ENCODE assay signal across 11 cellular contexts in the genomic region with DNA sequence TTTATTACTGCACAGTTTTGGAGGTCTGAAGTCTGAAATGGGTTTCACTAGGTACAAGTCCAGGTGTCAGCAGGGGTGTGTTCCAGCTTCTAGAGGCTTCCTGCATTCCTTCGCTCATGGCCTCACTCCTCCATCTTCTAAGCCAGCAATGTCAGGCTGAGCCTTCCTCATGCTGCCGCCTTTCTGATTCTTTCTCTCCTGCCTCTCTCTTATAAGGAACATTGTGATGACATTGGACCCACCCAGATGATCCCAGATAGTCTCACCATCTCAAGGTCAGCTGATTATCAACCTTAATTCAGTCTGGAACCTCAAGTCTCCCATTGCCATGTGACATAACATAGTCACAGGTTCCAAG.
DNase-seq lines count a peak whose midpoint lies in the region; TF ChIP-seq lines count a peak whose summit lies in the region.
"Had no signal": no experiment of that assay in that cellular context is flagged by ENCODE, and none has a peak within 500 bp of the region (broad histone marks: within the 10 kb centered on the region; RNA-seq: fewer than 3 reads in every experiment).

No MANE protein-coding gene starts in this region.

- TF ChIP-seq CTCF in Loucy (conservative IDR thresholded peaks at IDR 0.05; ENCODE audit: low read length) = no peak
- no peak for TF ChIP-seq CTCF in stomach (IDR thresholded peaks at IDR 0.05)

- 94 to 98% (median 97%) methylated on average over 2 of the region's 2 CpGs for WGBS in stomach, 5 donors

- peaks cover 16% of the 10 kb centered on the region for H3K9me3 Mint-ChIP-seq in activated CD4-positive, alpha-beta T cell treated with anti-CD3 and anti-CD28 coated beads, Interleukin-2, amount 10 ng/mL, durations not matched to agents 7 days and 5 days
- no peaks in the 10 kb centered on the region for H3K9me3 Mint-ChIP-seq in dendritic cell treated with granulocyte-macrophage colony-stimulating factor and Interleukin-4, amounts not matched to agents 40 ng/mL and 50 ng/mL, for 4 days

- H3K36me3 ChIP-seq in Loucy (ENCODE audit: insufficient read depth, low read length) (no peaks in the 10 kb centered on the region), stomach (no peaks in the 10 kb centered on the region)

- POLR2A ChIA-PET in activated CD4-positive, alpha-beta T cell treated with anti-CD3 and anti-CD28 coated beads, Interleukin-2, amount 10 ng/mL, durations not matched to agents 7 days and 5 days (lab: Charles Lee) = interaction anchor here (1.0 to 1.3 kb wide), 2 partner anchors 17 to 24 kb away, joined by 3 read pairs; no protein-coding TSS in a partner anchor

- no peaks in the 10 kb centered on the region for H3K27me3 Mint-ChIP-seq in activated CD4-positive, alpha-beta T cell treated with anti-CD3 and anti-CD28 coated beads, Interleukin-2, amount 10 ng/mL, durations not matched to agents 7 days and 5 days
- H3K27me3 Mint-ChIP-seq in dendritic cell treated with granulocyte-macrophage colony-stimulating factor and Interleukin-4, amounts not matched to agents 40 ng/mL and 50 ng/mL, for 4 days = no peaks in the 10 kb centered on the region

- intact Hi-C loops in dendritic cell treated with granulocyte-macrophage colony-stimulating factor and Interleukin-4, amounts not matched to agents 40 ng/mL and 50 ng/mL, for 4 days (cut with micrococcal nuclease) = no loop called here
- intact Hi-C loops in stomach (cut with DNase I; ENCODE audit: low total_unique reads) = no loop called here
- intact Hi-C loops in posterior cingulate gyrus (cut with DNase I) = no loop called here

- no peaks in the 10 kb centered on the region for H3K9me2 ChIP-seq in Loucy (replicated peaks; ENCODE audit: low read depth, low read length)

- H3K27ac ChIP-seq in stomach = peak overlapping the region in 4 of 5 donors; percentile 42 to 73 (median 58)

- peak overlapping the region; percentile 78 for H3K4me2 ChIP-seq in Loucy (ENCODE audit: low read depth, low read length, poor library complexity, severe bottlenecking)

- no peaks in the 10 kb centered on the region for H3K79me2 ChIP-seq in Loucy (ENCODE audit: insufficient read depth, low read length)

- CTCF ChIA-PET in activated CD4-positive, alpha-beta T cell treated with anti-CD3 and anti-CD28 coated beads, Interleukin-2, amount 10 ng/mL, durations not matched to agents 7 days and 5 days (lab: Charles Lee) = interaction anchor here (0.8 to 1.7 kb wide), 3 partner anchors 15 to 255 kb away, joined by 3 to 7 read pairs (median 5); no protein-coding TSS in a partner anchor

- TF ChIP-seq POLR2A in stomach (IDR thresholded peaks at IDR 0.05) = no peak

- H3K4me3 Mint-ChIP-seq in activated CD4-positive, alpha-beta T cell treated with anti-CD3 and anti-CD28 coated beads, Interleukin-2, amount 10 ng/mL, durations not matched to agents 7 days and 5 days = peak overlapping the region; percentile 66
- no peak overlapping the region for H3K4me3 Mint-ChIP-seq in dendritic cell treated with granulocyte-macrophage colony-stimulating factor and Interleukin-4, amounts not matched to agents 40 ng/mL and 50 ng/mL, for 4 days

- H3F3A ChIP-seq in Loucy (ENCODE audit: low read depth) = 0 out of 2 replicates have a peak, but pooled peaks cover 12% of the 10 kb centered on the region

- peaks cover 52% of the 10 kb centered on the region for H3K4me1 Mint-ChIP-seq in activated CD4-positive, alpha-beta T cell treated with anti-CD3 and anti-CD28 coated beads, Interleukin-2, amount 10 ng/mL, durations not matched to agents 7 days and 5 days
- H3K4me1 Mint-ChIP-seq in dendritic cell treated with granulocyte-macrophage colony-stimulating factor and Interleukin-4, amounts not matched to agents 40 ng/mL and 50 ng/mL, for 4 days (ENCODE audit: low read depth) = peaks cover 62% of the 10 kb centered on the region

- peak overlapping the region; percentile 98 for H3K27ac Mint-ChIP-seq in activated CD4-positive, alpha-beta T cell treated with anti-CD3 and anti-CD28 coated beads, Interleukin-2, amount 10 ng/mL, durations not matched to agents 7 days and 5 days
- H3K27ac Mint-ChIP-seq in dendritic cell treated with granulocyte-macrophage colony-stimulating factor and Interleukin-4, amounts not matched to agents 40 ng/mL and 50 ng/mL, for 4 days = peak overlapping the region; percentile 77

- H4K20me1 ChIP-seq in Loucy (ENCODE audit: insufficient read depth, low read length, poor library complexity, severe bottlenecking) = no peaks in the 10 kb centered on the region

- H2AFZ ChIP-seq in Loucy (ENCODE audit: low read length) = peak overlapping the region; percentile 67

- H3K9me3 ChIP-seq in Loucy (ENCODE audit: insufficient read depth, low read depth, low read length) (peaks cover 12% of the 10 kb centered on the region; the same call in 1 of the 2 replicates), stomach (no peaks in the 10 kb centered on the region)

- H3K4me3 ChIP-seq in Loucy (ENCODE audit: low read length, poor library complexity, severe bottlenecking) = peak overlapping the region; percentile 50
- no peak overlapping the region for H3K4me3 ChIP-seq in stomach
- H3K4me3 ChIP-seq: dorsolateral prefrontal cortex had no signal

- H3K9ac ChIP-seq in Loucy (ENCODE audit: low read depth, low read length, poor library complexity, severe bottlenecking) = peak overlapping the region; percentile 35

- no peak for TF ChIP-seq EP300 in stomach (IDR thresholded peaks at IDR 0.05)

- peaks cover 29% of the 10 kb centered on the region for H3K36me3 Mint-ChIP-seq in activated CD4-positive, alpha-beta T cell treated with anti-CD3 and anti-CD28 coated beads, Interleukin-2, amount 10 ng/mL, durations not matched to agents 7 days and 5 days (ENCODE audit: low read depth)
- no peaks in the 10 kb centered on the region for H3K36me3 Mint-ChIP-seq in dendritic cell treated with granulocyte-macrophage colony-stimulating factor and Interleukin-4, amounts not matched to agents 40 ng/mL and 50 ng/mL, for 4 days (ENCODE audit: low read depth)

- H3K4me1 ChIP-seq in Loucy (ENCODE audit: insufficient read depth, low read length, poor library complexity, severe bottlenecking) = peaks cover 25% of the 10 kb centered on the region
- H3K4me1 ChIP-seq in stomach = peaks cover 9 to 37% (median 17%) of the 10 kb centered on the region in 4 donors

- H3K27me3 ChIP-seq in Loucy (ENCODE audit: insufficient read depth, low read length, poor library complexity, severe bottlenecking) (no peaks in the 10 kb centered on the region), stomach (no peaks in the 10 kb centered on the region)

- no peak for DNase-seq in activated CD4-positive, alpha-beta T cell treated with anti-CD3 and anti-CD28 coated beads, Interleukin-2, amount 10 ng/mL, durations not matched to agents 7 days and 5 days
- DNase-seq in activated CD4-positive, alpha-beta T cell treated with anti-CD3 and anti-CD28 coated beads, Interleukin-2, amount 50 U/mL, for 1 hour = no peak
- DNase-seq in stomach = no peak
- no peak for DNase-seq in NCI-H748 treated with DMSO at 0.1 percent for 48 hours (lab: John Stamatoyannopoulos, UW)
- DNase-seq in effector CD8-positive, alpha-beta T cell (lab: John Stamatoyannopoulos, UW) = no peak
- no peak for DNase-seq in posterior cingulate gyrus
- DNase-seq: NCI-H510A treated with DMSO at 0.1 percent for 48 hours; stimulated activated CD4-positive, alpha-beta T cell treated with anti-CD3 and anti-CD28 coated beads, Interleukin-12 subunit alpha, Interleukin-12 subunit beta, amount 100 ng/mL, for 4 hours had no signal
